ENCODE assay signal across 1 cellular context in the genomic region with DNA sequence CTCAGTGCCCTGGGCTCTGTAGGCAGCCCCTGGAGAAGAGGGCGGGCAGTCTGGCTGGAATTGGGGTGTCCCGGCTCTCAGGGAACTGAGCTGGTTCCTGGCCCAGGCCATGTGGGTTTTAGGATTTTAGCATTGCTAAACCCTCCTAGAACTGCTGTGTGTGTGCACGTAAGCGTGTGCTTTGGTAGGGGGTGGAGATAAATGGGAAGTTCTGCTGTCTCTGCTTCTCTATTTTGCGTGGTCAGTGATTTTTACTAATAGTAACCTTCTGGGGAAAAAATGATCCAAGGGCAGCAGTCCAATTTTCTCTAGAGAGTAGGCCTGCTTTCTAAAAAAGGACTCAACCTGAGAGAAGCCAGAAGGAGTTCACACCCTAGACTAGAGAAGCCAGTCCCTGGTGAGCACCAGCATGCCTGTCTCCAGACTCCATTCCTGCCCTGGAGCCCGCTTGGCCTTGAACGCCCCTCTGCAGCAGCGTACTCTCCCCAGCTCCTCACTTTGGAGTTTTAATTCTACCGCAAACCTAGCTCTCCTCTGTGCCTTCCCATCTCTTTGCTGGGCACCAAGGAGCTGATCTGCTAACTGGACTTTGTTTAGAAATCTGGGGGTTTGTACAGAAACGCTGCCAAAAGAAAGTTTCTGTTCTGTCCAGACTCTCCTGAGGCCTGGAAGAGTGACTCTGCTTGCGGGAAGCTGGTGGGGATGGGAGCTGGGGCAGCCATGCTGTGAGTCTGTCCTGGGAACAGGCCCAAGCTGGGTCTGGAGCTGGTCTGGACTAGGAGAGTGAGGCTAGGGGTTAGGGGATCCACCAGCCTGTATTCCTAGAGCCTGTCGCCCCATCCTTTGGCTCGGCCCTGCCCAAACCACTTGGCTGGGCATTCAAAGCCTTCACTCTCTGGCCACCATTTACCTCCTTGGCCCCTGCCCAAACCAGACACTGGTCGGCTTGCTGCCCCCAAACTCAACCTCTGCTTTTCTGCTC.
TF ChIP-seq lines count a peak whose summit lies in the region.

No MANE protein-coding gene starts in this region.

TF ChIP-seq in HepG2, 621 proteins besides CTCF, POLR2A, EP300 and RAD21:
- no peak for TF ChIP-seq ZBED4 (CRISPR knock-in tag; IDR thresholded peaks at IDR 0.05; ENCODE audit: borderline replicate concordance)
- TF ChIP-seq HBP1 (CRISPR knock-in tag; IDR thresholded peaks at IDR 0.05; ENCODE audit: low read depth), result no peak
- 0 out of 4 replicates have a peak, but pooled peaks of 1 of the 2 experiments have one; percentile 9 for TF ChIP-seq MAFK (conservative IDR thresholded peaks at IDR 0.05 in 1 of 2, IDR thresholded peaks at IDR 0.05 in 1 of 2; ENCODE audit: low read length in 2 of 2)
- TF ChIP-seq ZNF17 (CRISPR knock-in tag; IDR thresholded peaks at IDR 0.05), result no peak
- TF ChIP-seq RFXAP (CRISPR knock-in tag; IDR thresholded peaks at IDR 0.05; ENCODE audit: borderline replicate concordance), result no peak
- TF ChIP-seq PCBP1 (IDR thresholded peaks at IDR 0.05; ENCODE audit: borderline replicate concordance, low read depth, low read length), result no peak
- TF ChIP-seq HNRNPLL (IDR thresholded peaks at IDR 0.05; ENCODE audit: low read depth, low read length, poor library complexity, severe bottlenecking), result no peak
- TF ChIP-seq RERE (CRISPR knock-in tag; IDR thresholded peaks at IDR 0.05; ENCODE audit: low read depth), result no peak
